In the genomic region with DNA sequence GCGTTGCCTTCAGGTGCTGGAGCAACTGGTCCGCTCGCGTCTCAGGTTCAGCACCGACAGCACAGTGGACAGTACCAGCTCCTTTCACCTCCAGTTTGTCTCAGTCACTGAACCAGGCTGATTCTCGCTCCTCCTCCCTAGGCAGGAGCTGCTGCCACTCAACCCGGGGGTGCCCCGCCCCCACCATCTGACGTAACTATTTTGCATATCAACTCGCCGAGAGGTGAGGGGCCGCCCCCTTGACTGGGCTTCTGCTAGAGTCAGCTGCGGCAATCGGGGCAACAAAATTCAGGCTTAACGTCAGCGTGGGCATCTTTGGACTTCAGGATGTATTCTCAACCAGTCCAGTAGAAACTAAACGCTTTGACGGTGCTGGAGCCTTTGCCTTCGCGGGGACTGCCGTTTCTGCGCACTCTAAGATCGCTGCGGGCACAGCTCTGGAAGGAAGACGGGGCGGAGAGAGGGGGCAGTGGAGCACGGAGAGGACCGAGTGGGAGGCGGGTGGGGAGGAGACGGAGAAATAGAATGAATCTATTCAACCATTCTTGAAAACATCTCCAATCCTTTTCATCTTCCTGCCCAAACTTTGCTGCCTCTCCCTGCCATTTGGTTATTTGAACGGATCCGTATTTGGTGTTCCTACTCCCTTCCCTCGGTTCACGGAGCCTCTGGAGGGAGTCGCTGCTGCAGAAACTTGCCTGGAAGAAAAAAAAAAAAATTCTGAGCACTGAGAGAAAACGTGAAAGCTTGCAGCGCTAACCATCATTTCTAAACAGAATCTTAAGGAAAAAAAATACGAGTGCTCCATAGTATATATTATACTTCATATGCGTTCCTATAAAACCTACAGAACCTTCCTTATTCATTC, we compare ENCODE assay signal across 8 cellular contexts. TPM values are rescaled to one million over a fixed set of nuclear protein-coding genes. Genes with fewer than 3 reads are reported as not detected.
DNase-seq lines count a peak whose midpoint lies in the region; ATAC-seq, FAIRE-seq and TF ChIP-seq lines count a peak whose summit lies in the region.

A gene (minus strand): TSS at position 109 of the 868 bp plus-strand sequence. CDS start 52,604 bp downstream, outside the sequence.

- H3K4me3 ChIP-seq in SK-N-MC (peak within 1 kb of the TSS; percentile 82), bronchial epithelial cell (ENCODE audit: low read depth, low read length) (peak within 1 kb of the TSS; percentile 8), keratinocyte (ENCODE audit: control insufficient read depth in 2 of 3, extremely low read depth in 1 of 3, insufficient read depth in 2 of 3, low read depth in 1 of 3, low read length in 3 of 3) (peak within 1 kb of the TSS; percentile 2 to 30 (median 7)), spleen (peak within 1 kb of the TSS in 6 of 8 donors; percentile 7 to 55 (median 14))

- peak; percentile 32 for FAIRE-seq in bronchial epithelial cell (lab: Jason Lieb, UNC)
- FAIRE-seq in keratinocyte (lab: Jason Lieb, UNC), result no peak

- no peaks in the 10 kb centered on the region for H4K20me1 ChIP-seq in keratinocyte (ENCODE audit: control insufficient read depth, extremely low read depth, insufficient read depth, low read length)

- H3K9me3 ChIP-seq in SK-N-MC (ENCODE audit: low read depth, low read length) (no peaks in the 10 kb centered on the region), keratinocyte (ENCODE audit: control insufficient read depth, low read depth, low read length) (no peaks in the 10 kb centered on the region), spleen (no peaks in the 10 kb centered on the region)

- DNase-seq in Caki2 (ENCODE audit: low read depth) (peak; percentile 92), SK-N-MC (ENCODE audit: low read depth, low spot score) (no peak), bronchial epithelial cell (ENCODE audit: low read depth) (peak; percentile 60), keratinocyte (ENCODE audit: low read depth, low spot score) (no peak), spleen (peak; percentile 66), cortex of kidney (lab: John Stamatoyannopoulos, UW) (no peak)

- H3K4me1 ChIP-seq in keratinocyte (ENCODE audit: control insufficient read depth, extremely low read depth, insufficient read depth, low read length) (no peaks in the 10 kb centered on the region), spleen (peaks cover 0 to 8% (median 0%) of the 10 kb centered on the region in 6 donors)

- H3K27me3 ChIP-seq in bronchial epithelial cell (ENCODE audit: control insufficient read depth, insufficient read depth, low read length) (no peaks in the 10 kb centered on the region), keratinocyte (ENCODE audit: control insufficient read depth, extremely low read depth, insufficient read depth, low read length) (peaks cover 3% of the 10 kb centered on the region), spleen (replicated peaks in 1 of 7) (peaks cover 0 to 22% (median 0%) of the 10 kb centered on the region in 7 donors)

- no peaks in the 10 kb centered on the region for H3K9me1 ChIP-seq in keratinocyte (ENCODE audit: control insufficient read depth, extremely low read depth, insufficient read depth, low read length)

- dilution Hi-C loops in keratinocyte (cut with MboI; ENCODE audit: extremely low pct_ligation_motif_present, low sequenced_read_pairs), result no loop called here

- intact Hi-C loops in spleen (cut with DNase I; ENCODE audit: low total_unique reads), result no loop called here

- H3K36me3 ChIP-seq in SK-N-MC (ENCODE audit: insufficient read depth, low read length) (no peaks in the 10 kb centered on the region), bronchial epithelial cell (ENCODE audit: control insufficient read depth, insufficient read depth, low read length) (no peaks in the 10 kb centered on the region), keratinocyte (ENCODE audit: control insufficient read depth in 2 of 2, extremely low read depth in 1 of 2, insufficient read depth in 2 of 2, low read length in 2 of 2) (no peaks in the 10 kb centered on the region), spleen (no peaks in the 10 kb centered on the region)

- no peak for TF ChIP-seq POLR2A in spleen (IDR thresholded peaks at IDR 0.05)

- H3K79me2 ChIP-seq in keratinocyte (ENCODE audit: control insufficient read depth, insufficient read depth, low read length), result no peaks in the 10 kb centered on the region

- H3K4me2 ChIP-seq in keratinocyte (ENCODE audit: control insufficient read depth, extremely low read depth, insufficient read depth, low read depth, low read length), result peak within 1 kb of the TSS; percentile 37

- 4 to 6% (median 5%) methylated on average over 37 to 39 of the region's 39 CpGs for WGBS in spleen, 5 donors

- H3K27ac ChIP-seq in SK-N-MC (no peak within 1 kb of the TSS), keratinocyte (ENCODE audit: control insufficient read depth, insufficient read depth, low read length) (no peak within 1 kb of the TSS), spleen (no peak within 1 kb of the TSS)

- in situ Hi-C loops in Caki2 (cut with HindIII; ENCODE audit: low pct_unique_long_range_greater_than_20kb, low sequenced_read_pairs), result no loop called here

- ATAC-seq in GM19455 (IDR thresholded peaks at IDR 0.05; ENCODE audit: unreplicated experiment), result peak; percentile 52
- peak; percentile 69 for ATAC-seq in HG03469 (IDR thresholded peaks at IDR 0.05; ENCODE audit: unreplicated experiment)

- TF ChIP-seq CTCF in bronchial epithelial cell (IDR thresholded peaks at IDR 0.05; ENCODE audit: insufficient read depth, low read length, severe bottlenecking), result no peak
- no peak for TF ChIP-seq CTCF in keratinocyte (optimal IDR thresholded peaks at IDR 0.05 in 1 of 3, IDR thresholded peaks at IDR 0.05 in 1 of 3, conservative IDR thresholded peaks at IDR 0.05 in 1 of 3; ENCODE audit: extremely low read depth in 1 of 3, insufficient read depth in 2 of 3, low read length in 3 of 3)
- no peak for TF ChIP-seq CTCF in spleen (IDR thresholded peaks at IDR 0.05 in 8 of 11, conservative IDR thresholded peaks at IDR 0.05 in 3 of 11)

- no peak within 1 kb of the TSS for H3K9ac ChIP-seq in SK-N-MC (ENCODE audit: insufficient read length)
- no peak within 1 kb of the TSS for H3K9ac ChIP-seq in keratinocyte (ENCODE audit: control insufficient read depth, extremely low read depth, insufficient read depth, low read length)

- no peak within 1 kb of the TSS for H2AFZ ChIP-seq in keratinocyte (ENCODE audit: control insufficient read depth, low read length)

RNA-seq across cellular contexts. Expression of the gene that starts here (rescaled TPM):
- total RNA-seq in Caki2 (2014; rRNA removed; shearing (Covaris generic); ENCODE audit: low replicate concordance), result not detected in 2 replicates
- total RNA-seq in bronchial epithelial cell, result not detected in 2 replicates
- not detected in 3 replicates for polyA plus RNA-seq in keratinocyte
- not detected for polyA plus RNA-seq in keratinocyte (2011; ENCODE audit: low read depth)
- polyA plus RNA-seq in keratinocyte (2011; cell fraction: cytosol; rRNA removed), result not detected in 2 replicates
- not detected in 2 replicates for polyA plus RNA-seq in keratinocyte (2011; cell fraction: nucleus; rRNA removed)
- polyA plus RNA-seq in keratinocyte (2012; ENCODE audit: low replicate concordance), result not detected in 2 replicates
- not detected in 3 replicates for polyA minus RNA-seq in keratinocyte
- polyA minus RNA-seq in keratinocyte (2011; cell fraction: cytosol; rRNA and poly(A)+ RNA removed), result not detected
- not detected in 2 replicates for polyA minus RNA-seq in keratinocyte (2011; cell fraction: nucleus; rRNA and poly(A)+ RNA removed)
- total RNA-seq in spleen, result not detected
- polyA plus RNA-seq in spleen, result under 1 TPM in 1 of 3 donors, not detected in 2; 0.02 TPM

Comparison
In these comparisons a context has a peak if more than half of its experiments do, and no peak if none do; other contexts are left out.
1. Peak in DNase-seq in Caki2; RNA of the gene not detected or under 1 TPM.
2. Peak in DNase-seq and H3K4me3 ChIP-seq in bronchial epithelial cell; RNA of the gene not detected or under 1 TPM.
3. Peak in DNase-seq and H3K4me3 ChIP-seq in spleen; RNA of the gene not detected or under 1 TPM.
4. H3K4me3 ChIP-seq: peak in every context shown above with its lines; median percentile 82 in SK-N-MC; 14 in spleen; 8 in bronchial epithelial cell; 7 in keratinocyte.